Comparison of ENCODE assay signal across 19 cellular contexts in the genomic region with DNA sequence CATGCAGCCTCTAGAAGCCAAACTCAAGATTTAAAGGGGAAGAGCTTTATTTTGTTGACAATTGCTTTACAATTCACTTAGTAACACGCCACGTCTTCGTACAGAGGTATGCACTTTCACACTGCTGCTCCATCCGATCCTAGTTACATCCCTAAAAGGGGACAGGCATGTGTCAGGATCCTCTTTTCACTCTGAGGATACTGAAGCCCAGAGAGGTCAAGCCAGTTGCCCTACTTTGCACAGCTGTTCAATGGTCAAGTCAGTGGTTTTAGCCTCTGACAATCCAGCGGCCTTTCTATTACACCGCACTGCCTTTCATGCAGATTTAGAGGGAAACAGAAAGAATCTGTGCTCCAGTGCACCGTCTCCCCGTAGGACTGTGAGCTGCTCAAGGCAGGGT. TPM values are rescaled to one million over a fixed set of nuclear protein-coding genes. Genes with fewer than 3 reads are reported as not detected.
"Had no signal": no experiment of that assay in that cellular context is flagged by ENCODE, and none has a peak within 500 bp of the region (broad histone marks: within the 10 kb centered on the region; RNA-seq: fewer than 3 reads in every experiment).

No MANE protein-coding gene starts in this region.

- ATAC-seq: activated naive CD8-positive, alpha-beta T cell treated with anti-CD3 and anti-CD28 coated beads, Interleukin-2, amount 50 U/mL, for 24 hours; activated T-helper 17 cell treated with anti-CD3 and anti-CD28 coated beads, Interleukin-2, amount 50 U/mL, for 72 hours; gastroesophageal sphincter; mucosa of descending colon; naive thymus-derived CD4-positive, alpha-beta T cell had no signal

- H3K9me3 ChIP-seq: ascending aorta, gastroesophageal sphincter, mucosa of descending colon, right atrium auricular region, tibial nerve had no signal

- H3K4me1 Mint-ChIP-seq: activated B cell treated with CpG ODN at 0.5 μM for 24 hours; activated T-helper 17 cell treated with anti-CD3 and anti-CD28 coated beads, Interleukin-2, amount 50 U/mL, for 72 hours had no signal

- DNase-seq: activated B cell treated with CpG ODN at 0.5 μM for 24 hours; activated CD4-positive, alpha-beta T cell treated with anti-CD3 and anti-CD28 coated beads for 48 hours; activated naive CD4-positive, alpha-beta T cell treated with anti-CD3 and anti-CD28 coated beads for 36 hours; activated naive CD8-positive, alpha-beta T cell treated with anti-CD3 and anti-CD28 coated beads, Interleukin-2, amount 50 U/mL, for 24 hours; mucosa of descending colon; naive thymus-derived CD4-positive, alpha-beta T cell; nucleus accumbens; stimulated activated CD4-positive, alpha-beta T cell treated with anti-CD3 and anti-CD28 coated beads, Interleukin-15, amount 100 ng/mL, for 24 hours; stimulated activated CD4-positive, alpha-beta T cell treated with anti-CD3 and anti-CD28 coated beads, Interleukin-4, amount 100 ng/mL, for 1 hour; T-helper 2 cell had no signal

- H3K27me3 ChIP-seq: ascending aorta, cardiac muscle cell, gastroesophageal sphincter, right atrium auricular region, tibial nerve had no signal

- H3K9me3 Mint-ChIP-seq: activated B cell treated with CpG ODN at 0.5 μM for 24 hours; activated naive CD4-positive, alpha-beta T cell treated with anti-CD3 and anti-CD28 coated beads for 36 hours; activated naive CD8-positive, alpha-beta T cell treated with anti-CD3 and anti-CD28 coated beads, Interleukin-2, amount 50 U/mL, for 24 hours; activated T-helper 17 cell treated with anti-CD3 and anti-CD28 coated beads, Interleukin-2, amount 50 U/mL, for 72 hours had no signal

- H3K36me3 Mint-ChIP-seq: naive thymus-derived CD4-positive, alpha-beta T cell had no signal

- H3K4me1 ChIP-seq: ascending aorta had no signal

- H3K27ac Mint-ChIP-seq: activated B cell treated with CpG ODN at 0.5 μM for 24 hours; activated naive CD4-positive, alpha-beta T cell treated with anti-CD3 and anti-CD28 coated beads for 36 hours; activated naive CD8-positive, alpha-beta T cell treated with anti-CD3 and anti-CD28 coated beads, Interleukin-2, amount 50 U/mL, for 24 hours; activated T-helper 17 cell treated with anti-CD3 and anti-CD28 coated beads, Interleukin-2, amount 50 U/mL, for 72 hours had no signal

- H3K36me3 ChIP-seq: ascending aorta, cardiac muscle cell, gastroesophageal sphincter, right atrium auricular region, tibial nerve had no signal

- H3K27ac ChIP-seq: ascending aorta, cardiac muscle cell, gastroesophageal sphincter, right atrium auricular region, skin epidermis, tibial nerve had no signal

- H3K4me3 ChIP-seq: ascending aorta, cardiac muscle cell, gastroesophageal sphincter, mucosa of descending colon, right atrium auricular region, skin epidermis, tibial nerve had no signal

- H3K4me3 Mint-ChIP-seq: activated B cell treated with CpG ODN at 0.5 μM for 24 hours; activated naive CD4-positive, alpha-beta T cell treated with anti-CD3 and anti-CD28 coated beads for 36 hours; activated naive CD8-positive, alpha-beta T cell treated with anti-CD3 and anti-CD28 coated beads, Interleukin-2, amount 50 U/mL, for 24 hours; activated T-helper 17 cell treated with anti-CD3 and anti-CD28 coated beads, Interleukin-2, amount 50 U/mL, for 72 hours; naive thymus-derived CD4-positive, alpha-beta T cell had no signal

- H3K27me3 Mint-ChIP-seq: activated naive CD8-positive, alpha-beta T cell treated with anti-CD3 and anti-CD28 coated beads, Interleukin-2, amount 50 U/mL, for 24 hours had no signal

RNA-seq across cellular contexts. Expression of a gene that starts 44.9 kb away (rescaled TPM):
- total RNA-seq: activated B cell treated with CpG ODN at 0.5 μM for 24 hours; activated naive CD4-positive, alpha-beta T cell treated with anti-CD3 and anti-CD28 coated beads for 36 hours; activated T-helper 17 cell treated with anti-CD3 and anti-CD28 coated beads, Interleukin-2, amount 50 U/mL, for 72 hours; ascending aorta; lung microvascular endothelial cell; naive thymus-derived CD4-positive, alpha-beta T cell; right atrium auricular region; subcutaneous adipose tissue; tibial nerve had no signal
- polyA plus RNA-seq: cardiac muscle cell; naive thymus-derived CD4-positive, alpha-beta T cell had no signal
